Comparison of ENCODE assay signal across 8 cellular contexts in the genomic region with DNA sequence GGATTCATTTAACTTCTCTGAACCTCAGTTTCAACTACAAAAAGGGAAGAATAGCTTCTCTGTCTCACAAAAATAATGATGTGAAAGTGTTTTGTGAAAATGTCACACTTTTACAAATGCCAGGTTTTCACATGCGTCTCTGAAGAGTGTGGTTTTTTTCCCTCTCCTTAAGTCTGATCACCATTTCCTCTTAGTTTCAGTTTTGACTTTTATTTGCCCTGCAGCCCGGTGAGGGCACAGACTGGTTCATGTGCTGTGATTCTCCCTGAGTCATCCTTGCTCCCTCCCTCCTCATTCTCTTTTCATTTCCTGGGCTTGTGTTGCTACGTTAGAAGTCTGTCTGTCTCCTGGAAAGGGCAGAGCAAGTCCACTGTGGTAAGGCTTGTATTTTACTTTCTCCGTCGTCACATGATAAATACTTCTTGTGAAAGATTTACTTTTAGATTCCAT.
DNase-seq lines count a peak whose midpoint lies in the region; ATAC-seq and TF ChIP-seq lines count a peak whose summit lies in the region.

No MANE protein-coding gene starts in this region.

- intact Hi-C loops in A673 (cut with micrococcal nuclease; ENCODE audit: unreplicated experiment) = loop anchor here (5.0 kb wide), 2 partner anchors 64 to 129 kb away; no protein-coding TSS in a partner anchor

- TF ChIP-seq CTCF in A673 (conservative IDR thresholded peaks at IDR 0.05; ENCODE audit: low read depth, low read length) = no peak

- H3K4me2 ChIP-seq in skeletal muscle satellite cell (ENCODE audit: low read length) = peak overlapping the region; percentile 81

- POLR2A ChIA-PET in A673 (lab: Charles Lee; ENCODE audit: low non-redundant PET) = no interaction called here

- H3K27me3 ChIP-seq in A673 (replicated peaks; ENCODE audit: insufficient read depth, low read depth, low read length, poor library complexity) (no peaks in the 10 kb centered on the region), skeletal muscle satellite cell (ENCODE audit: control insufficient read depth, insufficient read depth, low read length) (no peaks in the 10 kb centered on the region)

- ATAC-seq in GM18867 (IDR thresholded peaks at IDR 0.05; ENCODE audit: unreplicated experiment) = peak; percentile 76
- ATAC-seq in HG03196 (IDR thresholded peaks at IDR 0.05; ENCODE audit: unreplicated experiment) = peak; percentile 81

- peak overlapping the region; percentile 75 for H3K27ac ChIP-seq in A673 (ENCODE audit: low read depth, low read length, poor library complexity, severe bottlenecking)

- no TSS peak for BruUV-seq in A673 (replicated peaks; lab: Mats Ljungman, UMichigan)

- CTCF ChIA-PET in A673 (lab: Charles Lee) = no interaction called here

- H3K4me3 ChIP-seq in A673 (ENCODE audit: low read depth, low read length, poor library complexity, severe bottlenecking) (peak overlapping the region; percentile 24), skeletal muscle satellite cell (ENCODE audit: low read length) (peak overlapping the region; percentile 59)

- H3K9me3 ChIP-seq in A673 (ENCODE audit: low read depth, low read length, poor library complexity, severe bottlenecking) = no peaks in the 10 kb centered on the region
- no peaks in the 10 kb centered on the region for H3K9me3 ChIP-seq in skeletal muscle satellite cell (replicated peaks; ENCODE audit: low read length)

- H3K4me1 ChIP-seq in A673 (ENCODE audit: insufficient read depth, low read length, poor library complexity, severe bottlenecking) (peaks cover 18% of the 10 kb centered on the region), skeletal muscle satellite cell (ENCODE audit: control insufficient read depth, insufficient read depth, low read length) (peaks cover 27% of the 10 kb centered on the region)

- H3K9ac ChIP-seq in skeletal muscle satellite cell (ENCODE audit: low read depth, low read length) = peak overlapping the region; percentile 78

- H3K36me3 ChIP-seq in A673 (ENCODE audit: insufficient read depth, low read length, poor library complexity, severe bottlenecking) (no peaks in the 10 kb centered on the region), skeletal muscle satellite cell (ENCODE audit: insufficient read depth, low read length) (no peaks in the 10 kb centered on the region)

- peak; percentile 86 for DNase-seq in A673 (ENCODE audit: low spot score)
- peak; percentile 75 for DNase-seq in SHP77 (lab: John Stamatoyannopoulos, UW)
- DNase-seq in astrocyte of the hippocampus (ENCODE audit: low read depth, low spot score) = peak; percentile 91
- DNase-seq in iPS DF 19.7 (ENCODE audit: low read depth, low spot score) = peak; percentile 12
- DNase-seq in NCI-H345 treated with DMSO at 0.1 percent for 48 hours (lab: John Stamatoyannopoulos, UW; ENCODE audit: unreplicated experiment) = no peak
